ENCODE assay signal across 1 cellular context in the genomic region with DNA sequence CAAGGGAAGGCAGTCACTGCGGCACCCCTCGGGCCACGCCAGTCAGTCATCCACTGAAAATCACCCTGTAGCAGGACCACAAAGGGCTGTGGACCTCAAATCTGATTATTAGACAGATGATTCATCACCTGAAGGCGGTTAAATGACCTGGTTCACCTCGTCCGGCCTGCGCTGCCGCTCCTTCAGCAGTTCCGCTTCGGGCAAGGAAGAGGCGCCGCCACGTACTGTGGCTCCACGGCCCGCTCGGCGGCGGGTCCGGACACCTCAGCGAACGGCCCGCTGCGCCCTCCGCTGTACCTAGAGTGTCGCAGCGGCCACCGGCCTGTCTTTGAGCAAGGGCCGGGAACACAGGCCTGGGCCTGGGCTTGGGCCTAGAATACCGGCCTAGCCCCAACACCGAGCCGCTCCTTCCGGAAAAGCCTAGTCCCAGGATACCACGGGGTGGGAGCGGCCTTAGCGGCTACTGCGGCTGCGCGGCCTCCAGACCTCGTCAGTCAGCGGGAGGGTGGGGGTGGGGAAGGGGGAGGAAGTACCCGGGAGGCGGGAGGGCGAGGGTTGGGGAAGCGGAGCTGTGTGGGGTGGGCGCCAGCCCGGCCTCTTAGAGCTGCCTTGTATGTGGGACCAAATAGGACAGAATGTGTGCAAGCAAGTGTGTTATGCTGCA.
TF ChIP-seq lines count a peak whose summit lies in the region.

A gene with protein sequence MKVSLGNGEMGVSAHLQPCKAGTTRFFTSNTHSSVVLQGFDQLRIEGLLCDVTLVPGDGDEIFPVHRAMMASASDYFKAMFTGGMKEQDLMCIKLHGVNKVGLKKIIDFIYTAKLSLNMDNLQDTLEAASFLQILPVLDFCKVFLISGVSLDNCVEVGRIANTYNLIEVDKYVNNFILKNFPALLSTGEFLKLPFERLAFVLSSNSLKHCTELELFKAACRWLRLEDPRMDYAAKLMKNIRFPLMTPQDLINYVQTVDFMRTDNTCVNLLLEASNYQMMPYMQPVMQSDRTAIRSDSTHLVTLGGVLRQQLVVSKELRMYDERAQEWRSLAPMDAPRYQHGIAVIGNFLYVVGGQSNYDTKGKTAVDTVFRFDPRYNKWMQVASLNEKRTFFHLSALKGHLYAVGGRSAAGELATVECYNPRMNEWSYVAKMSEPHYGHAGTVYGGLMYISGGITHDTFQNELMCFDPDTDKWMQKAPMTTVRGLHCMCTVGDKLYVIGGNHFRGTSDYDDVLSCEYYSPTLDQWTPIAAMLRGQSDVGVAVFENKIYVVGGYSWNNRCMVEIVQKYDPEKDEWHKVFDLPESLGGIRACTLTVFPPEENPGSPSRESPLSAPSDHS (minus strand): TSS at position 436 of the 664 bp plus-strand sequence. CDS start 545 bp downstream, outside the sequence.

TF ChIP-seq in HepG2, 621 proteins besides CTCF, POLR2A, EP300 and RAD21 (continued from another document and continues in another):
- TF ChIP-seq GMEB1 (CRISPR knock-in tag; IDR thresholded peaks at IDR 0.05; ENCODE audit: borderline replicate concordance) (peak; percentile 53; the same call in 1 of the 2 replicates), ZBTB43 (CRISPR knock-in tag; conservative IDR thresholded peaks at IDR 0.05) (0 out of 2 replicates have a peak, but pooled peaks have one; percentile 55), ZNF335 (CRISPR knock-in tag; IDR thresholded peaks at IDR 0.05) (no peak), TP53 (CRISPR knock-in tag; conservative IDR thresholded peaks at IDR 0.05) (peak; percentile 90; the same call in 1 of the 2 replicates), PITX1 (CRISPR knock-in tag; IDR thresholded peaks at IDR 0.05) (peak; percentile 65), MTA1 (CRISPR knock-in tag; IDR thresholded peaks at IDR 0.05; ENCODE audit: borderline replicate concordance) (peak; percentile 42; the same call in 1 of the 2 replicates), BORCS8-MEF2B (CRISPR knock-in tag; IDR thresholded peaks at IDR 0.05) (peak; percentile 60; the same call in 1 of the 2 replicates), SOX5 (CRISPR knock-in tag; IDR thresholded peaks at IDR 0.05; ENCODE audit: borderline replicate concordance) (no peak; the same call in 1 of the 2 replicates), PTBP1 (IDR thresholded peaks at IDR 0.05; ENCODE audit: low read depth, low read length, poor library complexity, severe bottlenecking) (no peak), AGO2 (optimal IDR thresholded peaks at IDR 0.05; ENCODE audit: low read depth, low read length) (peak; percentile 59), ZNF235 (CRISPR knock-in tag; IDR thresholded peaks at IDR 0.05; ENCODE audit: borderline replicate concordance) (no peak), CBFB (CRISPR knock-in tag; IDR thresholded peaks at IDR 0.05) (0 out of 2 replicates have a peak, but pooled peaks have one; percentile 51), ATF7-NPFF (CRISPR knock-in tag; IDR thresholded peaks at IDR 0.05; ENCODE audit: low read depth) (no peak), KLF15 (CRISPR knock-in tag; IDR thresholded peaks at IDR 0.05; ENCODE audit: borderline replicate concordance) (0 out of 2 replicates have a peak, but pooled peaks have one; percentile 29), SALL1 (CRISPR knock-in tag; IDR thresholded peaks at IDR 0.05) (peak; percentile 79; the same call in 1 of the 2 replicates), ZNF431 (CRISPR knock-in tag; IDR thresholded peaks at IDR 0.05; ENCODE audit: borderline replicate concordance, low read depth) (0 out of 2 replicates have a peak, but pooled peaks have one; percentile 59), TFDP2 (CRISPR knock-in tag; IDR thresholded peaks at IDR 0.05) (peak; percentile 42; the same call in 1 of the 2 replicates), SKIL (CRISPR knock-in tag; IDR thresholded peaks at IDR 0.05; ENCODE audit: borderline replicate concordance) (no peak), ZNF576 (CRISPR knock-in tag; IDR thresholded peaks at IDR 0.05) (no peak), NR1H2 (CRISPR knock-in tag; IDR thresholded peaks at IDR 0.05; ENCODE audit: borderline replicate concordance, low read depth) (0 out of 2 replicates have a peak, but pooled peaks have one; percentile 73), KDM2A (CRISPR knock-in tag; IDR thresholded peaks at IDR 0.05; ENCODE audit: borderline replicate concordance, low read depth) (peak; percentile 95), ZZZ3 (CRISPR knock-in tag; IDR thresholded peaks at IDR 0.05; ENCODE audit: borderline replicate concordance) (peak; percentile 98), FOSL1 (CRISPR knock-in tag; IDR thresholded peaks at IDR 0.05; ENCODE audit: borderline replicate concordance) (0 out of 2 replicates have a peak, but pooled peaks have one; percentile 41), KDM3A (CRISPR knock-in tag; IDR thresholded peaks at IDR 0.05; ENCODE audit: low read depth) (0 out of 2 replicates have a peak, but pooled peaks have one; percentile 37), HNRNPUL1 (IDR thresholded peaks at IDR 0.05; ENCODE audit: low read depth, low read length) (no peak), CHCHD3 (CRISPR knock-in tag; IDR thresholded peaks at IDR 0.05) (peak; percentile 82; the same call in 1 of the 2 replicates), ZNF317 (CRISPR knock-in tag; IDR thresholded peaks at IDR 0.05) (peak; percentile 64; the same call in 1 of the 2 replicates), FOXK2 (IDR thresholded peaks at IDR 0.05) (no peak), WIZ (CRISPR knock-in tag; IDR thresholded peaks at IDR 0.05) (peak; percentile 47; the same call in 1 of the 2 replicates), ZNF878 (CRISPR knock-in tag; IDR thresholded peaks at IDR 0.05) (0 out of 2 replicates have a peak, but pooled peaks have one; percentile 21), SNAI1 (CRISPR knock-in tag; IDR thresholded peaks at IDR 0.05; ENCODE audit: borderline replicate concordance) (0 out of 2 replicates have a peak, but pooled peaks have one; percentile 40), ZNF18 (CRISPR knock-in tag; IDR thresholded peaks at IDR 0.05; ENCODE audit: insufficient replicate concordance) (peak; percentile 62), TBX2 (CRISPR knock-in tag; IDR thresholded peaks at IDR 0.05; ENCODE audit: borderline replicate concordance) (peak; percentile 59), NR2F6 (IDR thresholded peaks at IDR 0.05) (no peak), NR2F6 (CRISPR knock-in tag; IDR thresholded peaks at IDR 0.05) (no peak), NFE2L1 (CRISPR knock-in tag; IDR thresholded peaks at IDR 0.05; ENCODE audit: borderline replicate concordance) (0 out of 2 replicates have a peak, but pooled peaks have one; percentile 58), PRDM10 (CRISPR knock-in tag; IDR thresholded peaks at IDR 0.05; ENCODE audit: low read depth) (no peak), KLF6 (CRISPR knock-in tag; IDR thresholded peaks at IDR 0.05) (peak; percentile 88; the same call in 1 of the 2 replicates)
- TF ChIP-seq, protein P1, sequence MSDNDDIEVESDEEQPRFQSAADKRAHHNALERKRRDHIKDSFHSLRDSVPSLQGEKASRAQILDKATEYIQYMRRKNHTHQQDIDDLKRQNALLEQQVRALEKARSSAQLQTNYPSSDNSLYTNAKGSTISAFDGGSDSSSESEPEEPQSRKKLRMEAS (IDR thresholded peaks at IDR 0.05), result peak; percentile 75
